8 cellular contexts compared by ENCODE assay signal in the genomic region with DNA sequence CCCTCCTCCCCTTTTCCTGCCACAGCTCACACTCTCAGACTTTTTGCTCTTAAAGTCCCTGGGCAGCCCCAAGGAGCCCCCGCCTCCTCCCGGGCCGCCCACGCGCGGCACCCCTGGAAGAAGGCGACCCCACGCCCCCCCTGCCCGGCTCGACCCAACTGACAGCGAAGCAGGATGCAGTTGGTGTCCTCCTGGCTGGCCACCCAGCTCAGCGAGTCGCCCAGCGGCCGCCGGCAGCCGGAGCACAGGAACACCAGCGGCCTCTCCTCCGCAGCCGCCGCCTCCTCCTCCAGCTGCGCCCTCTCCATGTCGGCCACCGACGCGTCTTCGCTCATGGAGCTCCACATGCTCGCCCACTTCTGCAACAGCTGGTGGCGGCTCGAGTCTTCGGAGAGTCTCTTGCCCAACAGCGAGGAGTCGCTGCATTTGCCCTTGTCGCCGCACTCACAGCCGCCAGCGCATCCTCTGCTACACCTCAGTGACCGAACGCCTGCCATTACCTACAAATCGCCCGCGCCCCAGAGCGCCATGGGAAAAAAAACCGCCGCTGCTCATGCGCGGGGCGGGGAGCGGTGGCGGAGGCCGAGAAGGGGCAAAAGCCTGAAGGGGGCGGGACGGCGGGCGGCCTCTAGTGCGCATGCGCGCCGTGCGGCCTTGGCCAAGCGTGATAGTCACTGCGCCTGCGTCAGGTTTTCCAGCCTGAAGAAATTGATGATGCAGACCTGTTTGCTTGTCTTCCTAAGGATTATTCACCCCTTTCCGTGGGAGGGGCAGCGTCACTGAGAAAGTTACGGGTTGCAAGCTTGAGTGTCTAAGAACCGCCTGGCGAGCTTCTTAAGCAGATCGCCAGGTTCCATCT. TPM values are rescaled to one million over a fixed set of nuclear protein-coding genes. Genes with fewer than 3 reads are reported as not detected.
DNase-seq lines count a peak whose midpoint lies in the region; ATAC-seq and TF ChIP-seq lines count a peak whose summit lies in the region.

MIS18A (minus strand) TSS at position 532 of the 859 bp plus-strand sequence; CDS start at position 497, 35 bp downstream.

- H3K9me3 Mint-ChIP-seq in activated T-helper 2 cell treated with anti-CD3 and anti-CD28 coated beads, Interferon-gamma antibody, Interleukin-2, Interleukin-4, amounts not matched to agents 10 μg/mL and 5 μg/mL and 100 μg/mL, durations not matched to agents 14 hours and 24 hours and 36 hours, result no peaks in the 10 kb centered on the region
- H3K9me3 Mint-ChIP-seq in natural killer cell treated with Interleukin-12 subunit alpha and Interleukin-12 subunit beta and Interleukin-15 and Interleukin-18, amount 100 ng/mL, for 72 hours, result no peaks in the 10 kb centered on the region

- no peaks in the 10 kb centered on the region for H3K27me3 ChIP-seq in RWPE2 (ENCODE audit: insufficient read depth, poor library complexity, severe bottlenecking)

- TF ChIP-seq CTCF in RWPE2 (IDR thresholded peaks at IDR 0.05; ENCODE audit: poor library complexity, severe bottlenecking), result no peak

- peak within 1 kb of the TSS; percentile 99 for H3K4me3 Mint-ChIP-seq in activated T-helper 2 cell treated with anti-CD3 and anti-CD28 coated beads, Interferon-gamma antibody, Interleukin-2, Interleukin-4, amounts not matched to agents 10 μg/mL and 5 μg/mL and 100 μg/mL, durations not matched to agents 14 hours and 24 hours and 36 hours (ENCODE audit: low read depth)
- H3K4me3 Mint-ChIP-seq in natural killer cell treated with Interleukin-12 subunit alpha and Interleukin-12 subunit beta and Interleukin-15 and Interleukin-18, amount 100 ng/mL, for 72 hours, result peak within 1 kb of the TSS; percentile 97

- peak; percentile 90 for ATAC-seq in RWPE2 (ENCODE audit: low read depth)
- peak; percentile 95 to 96 for ATAC-seq in natural killer cell treated with Interleukin-12 subunit alpha and Interleukin-12 subunit beta and Interleukin-15 and Interleukin-18, amount 100 ng/mL, for 72 hours
- peak; percentile 90 for ATAC-seq in stimulated activated naive CD8-positive, alpha-beta T cell treated with anti-CD3 and anti-CD28 coated beads, Interleukin-15, Interleukin-2, amounts not matched to agents 100 U/mL and 50 U/mL, for 24 hours

- peak within 1 kb of the TSS; percentile 97 for H3K27ac Mint-ChIP-seq in activated T-helper 2 cell treated with anti-CD3 and anti-CD28 coated beads, Interferon-gamma antibody, Interleukin-2, Interleukin-4, amounts not matched to agents 10 μg/mL and 5 μg/mL and 100 μg/mL, durations not matched to agents 14 hours and 24 hours and 36 hours
- peak within 1 kb of the TSS; percentile 88 to 97 for H3K27ac Mint-ChIP-seq in natural killer cell treated with Interleukin-12 subunit alpha and Interleukin-12 subunit beta and Interleukin-15 and Interleukin-18, amount 100 ng/mL, for 72 hours

- H3K4me3 ChIP-seq in RWPE2 (ENCODE audit: severe bottlenecking), result peak within 1 kb of the TSS; percentile 71

- H3K9me3 ChIP-seq in RWPE2 (ENCODE audit: severe bottlenecking), result no peaks in the 10 kb centered on the region

- peaks cover 10% of the 10 kb centered on the region for H3K36me3 Mint-ChIP-seq in activated T-helper 2 cell treated with anti-CD3 and anti-CD28 coated beads, Interferon-gamma antibody, Interleukin-2, Interleukin-4, amounts not matched to agents 10 μg/mL and 5 μg/mL and 100 μg/mL, durations not matched to agents 14 hours and 24 hours and 36 hours (ENCODE audit: low read depth)
- no peaks in the 10 kb centered on the region for H3K36me3 Mint-ChIP-seq in natural killer cell treated with Interleukin-12 subunit alpha and Interleukin-12 subunit beta and Interleukin-15 and Interleukin-18, amount 100 ng/mL, for 72 hours

- peak within 1 kb of the TSS; percentile 8 for H3K27ac ChIP-seq in RWPE2 (ENCODE audit: poor library complexity, severe bottlenecking)

- peaks cover 27% of the 10 kb centered on the region for H3K4me1 Mint-ChIP-seq in activated T-helper 2 cell treated with anti-CD3 and anti-CD28 coated beads, Interferon-gamma antibody, Interleukin-2, Interleukin-4, amounts not matched to agents 10 μg/mL and 5 μg/mL and 100 μg/mL, durations not matched to agents 14 hours and 24 hours and 36 hours (ENCODE audit: low read depth)
- peaks cover 15 to 36% of the 10 kb centered on the region in 2 donors for H3K4me1 Mint-ChIP-seq in natural killer cell treated with Interleukin-12 subunit alpha and Interleukin-12 subunit beta and Interleukin-15 and Interleukin-18, amount 100 ng/mL, for 72 hours (ENCODE audit: low read depth in 2 of 2)

- no peaks in the 10 kb centered on the region for H3K27me3 Mint-ChIP-seq in activated T-helper 2 cell treated with anti-CD3 and anti-CD28 coated beads, Interferon-gamma antibody, Interleukin-2, Interleukin-4, amounts not matched to agents 10 μg/mL and 5 μg/mL and 100 μg/mL, durations not matched to agents 14 hours and 24 hours and 36 hours (ENCODE audit: low read depth)
- H3K27me3 Mint-ChIP-seq in natural killer cell treated with Interleukin-12 subunit alpha and Interleukin-12 subunit beta and Interleukin-15 and Interleukin-18, amount 100 ng/mL, for 72 hours, result no peaks in the 10 kb centered on the region

- H3K4me1 ChIP-seq in RWPE2 (ENCODE audit: insufficient read depth, poor library complexity, severe bottlenecking), result no peaks in the 10 kb centered on the region

- intact Hi-C loops in activated T-helper 2 cell treated with anti-CD3 and anti-CD28 coated beads, Interferon-gamma antibody, Interleukin-2, Interleukin-4, amounts not matched to agents 10 μg/mL and 5 μg/mL and 100 μg/mL, durations not matched to agents 14 hours and 24 hours and 36 hours (cut with micrococcal nuclease), result loop anchor here (2.0 to 10.0 kb wide), 4 partner anchors 114 to 614 kb away; partner anchors contain the start of genes EVA1C, SCAF4 and URB1

- peaks cover 18% of the 10 kb centered on the region for H3K36me3 ChIP-seq in RWPE2 (ENCODE audit: low read depth)

- peak; percentile 95 for DNase-seq in EH (ENCODE audit: low read depth)
- peak; percentile 89 for DNase-seq in H4 (ENCODE audit: low spot score)
- peak; percentile 99 for DNase-seq in LoVo (ENCODE audit: low spot score)
- DNase-seq in RWPE2 (ENCODE audit: low spot score), result peak; percentile 94
- DNase-seq in activated T-helper 2 cell treated with anti-CD3 and anti-CD28 coated beads, Interferon-gamma antibody, Interleukin-2, Interleukin-4, amounts not matched to agents 10 μg/mL and 5 μg/mL and 100 μg/mL, durations not matched to agents 14 hours and 24 hours and 36 hours (ENCODE audit: low spot score), result peak; percentile 95
- peak; percentile 92 for DNase-seq in fibroblast of peridontal ligament (ENCODE audit: extremely low read depth)
- DNase-seq in natural killer cell treated with Interleukin-12 subunit alpha and Interleukin-12 subunit beta and Interleukin-15 and Interleukin-18, amount 100 ng/mL, for 72 hours (ENCODE audit: low spot score), result peak; percentile 97
- DNase-seq in stimulated activated naive CD8-positive, alpha-beta T cell treated with anti-CD3 and anti-CD28 coated beads, Interleukin-15, Interleukin-2, amounts not matched to agents 100 U/mL and 50 U/mL, for 24 hours, result peak; percentile 99

RNA-seq across cellular contexts. Expression of gene MIS18A, which starts in this region (rescaled TPM):
- total RNA-seq in H4 (2014; rRNA removed; shearing (Covaris generic)), result 37.8 and 38.3 TPM in 2 replicates
- total RNA-seq in activated T-helper 2 cell treated with anti-CD3 and anti-CD28 coated beads, Interferon-gamma antibody, Interleukin-2, Interleukin-4, amounts not matched to agents 10 μg/mL and 5 μg/mL and 100 μg/mL, durations not matched to agents 14 hours and 24 hours and 36 hours, result 25.0 and 26.3 TPM in 2 replicates
- 10 to 100 TPM; 13.4 to 25.2 TPM for total RNA-seq in natural killer cell treated with Interleukin-12 subunit alpha and Interleukin-12 subunit beta and Interleukin-15 and Interleukin-18, amount 100 ng/mL, for 72 hours

Comparison
In these comparisons a context has a peak if more than half of its experiments do, and no peak if none do; other contexts are left out.
1. Peak in every context shown above with its lines: DNase-seq, ATAC-seq, H3K4me3 ChIP-seq and H3K27ac ChIP-seq.